In genomic region chr18:304887-305529, GRCh38 we compare ENCODE assay signal across 22 cellular contexts. TPM values are rescaled to one million over a fixed set of nuclear protein-coding genes. Genes with fewer than 3 reads are reported as not detected.
DNase-seq lines count a peak whose midpoint lies in the region; ATAC-seq, FAIRE-seq and TF ChIP-seq lines count a peak whose summit lies in the region.
"Had no signal": no experiment of that assay in that cellular context is flagged by ENCODE, and none has a peak within 500 bp of the region (broad histone marks: within the 10 kb centered on the region; RNA-seq: fewer than 3 reads in every experiment).

No MANE protein-coding gene starts in this region.

- H3K79me1 ChIP-seq in mesenchymal stem cell (replicated peaks; ENCODE audit: low read length, poor library complexity, severe bottlenecking), result no peaks in the 10 kb centered on the region

- H3K9me3 Mint-ChIP-seq in activated naive CD4-positive, alpha-beta T cell treated with anti-CD3 and anti-CD28 coated beads, Interleukin-2, amount 50 U/mL, for 72 hours, result no peaks in the 10 kb centered on the region

- FAIRE-seq in D721Med (lab: Jason Lieb, UNC), result no peak
- FAIRE-seq: HTR-8/SVneo had no signal

- BruUV-seq in HCT116 (replicated peaks; lab: Mats Ljungman, UMichigan), result no TSS peak

- H3K23ac ChIP-seq in mesenchymal stem cell (ENCODE audit: low read length in 2 of 2), result no peak overlapping the region

- no peak overlapping the region for H3K4ac ChIP-seq in mesenchymal stem cell (ENCODE audit: low read depth in 1 of 2, low read length in 2 of 2)

- no peak overlapping the region for H2BK15ac ChIP-seq in mesenchymal stem cell (ENCODE audit: low read depth, poor library complexity, severe bottlenecking)

- no peak overlapping the region for H2BK120ac ChIP-seq in mesenchymal stem cell (ENCODE audit: low read depth, low read length)

- H3K14ac ChIP-seq in mesenchymal stem cell (ENCODE audit: low read length in 2 of 2), result no peak overlapping the region

- POLR2A ChIA-PET in HCT116 (lab: Charles Lee), result no interaction called here

- CTCF ChIA-PET in HCT116 (lab: Charles Lee), result no interaction called here

- H3K9me2 ChIP-seq in HCT116 (ENCODE audit: insufficient read depth), result no peaks in the 10 kb centered on the region

- H3K27ac ChIP-seq in HCT116 (ENCODE audit: low read depth, low read length), result no peak overlapping the region
- H3K27ac ChIP-seq in mesenchymal stem cell (ENCODE audit: low read length, poor library complexity, severe bottlenecking), result no peak overlapping the region
- H3K27ac ChIP-seq: sigmoid colon, SK-N-MC, testis had no signal

- H2BK5ac ChIP-seq in mesenchymal stem cell (ENCODE audit: low read depth, low read length, poor library complexity, severe bottlenecking), result no peak overlapping the region

- no peak overlapping the region for H4K91ac ChIP-seq in mesenchymal stem cell (ENCODE audit: low read length)

- TF ChIP-seq CTCF in HCT116 (IDR thresholded peaks at IDR 0.05 in 2 of 3, conservative IDR thresholded peaks at IDR 0.05 in 1 of 3; ENCODE audit: borderline replicate concordance in 1 of 3, insufficient read depth in 1 of 3, low read depth in 2 of 3, low read length in 2 of 3), result no peak
- TF ChIP-seq CTCF in D721Med (IDR thresholded peaks at IDR 0.05; ENCODE audit: insufficient read depth, missing control alignments), result no peak

- H3K4me2 ChIP-seq in HCT116 (ENCODE audit: low read length), result no peak overlapping the region
- no peak overlapping the region for H3K4me2 ChIP-seq in mesenchymal stem cell (ENCODE audit: low read length, poor library complexity, severe bottlenecking)

- no peak overlapping the region for H3K18ac ChIP-seq in mesenchymal stem cell (ENCODE audit: low read depth in 1 of 2, low read length in 2 of 2)

- H3K27me3 ChIP-seq in HCT116 (ENCODE audit: insufficient read depth, low read length) (peaks cover 12% of the 10 kb centered on the region; the same call in 1 of the 2 replicates), mesenchymal stem cell (ENCODE audit: control insufficient read depth in 1 of 2, insufficient read depth in 1 of 2, low read length in 2 of 2) (peaks cover 9 to 15% of the 10 kb centered on the region in 2 experiments)
- H3K27me3 ChIP-seq: BE2C, sigmoid colon, testis had no signal

- DNase-seq in AG20443 (ENCODE audit: low spot score), result peak; percentile 62
- no peak for DNase-seq in HCT116 (ENCODE audit: low read depth, low spot score)
- peak; percentile 69 for DNase-seq in RPMI7951 (ENCODE audit: low read depth)
- peak; percentile 21 for DNase-seq in kidney tubule cell (ENCODE audit: low spot score)
- DNase-seq in activated naive CD4-positive, alpha-beta T cell treated with anti-CD3 and anti-CD28 coated beads, Interleukin-2, amount 50 U/mL, for 72 hours (ENCODE audit: low spot score in 2 of 2), result no peak
- no peak for DNase-seq in mesenchymal stem cell
- DNase-seq in D721Med (ENCODE audit: insufficient read length, low spot score), result no peak
- DNase-seq: activated CD4-positive, alpha-beta T cell treated with anti-CD3 and anti-CD28 coated beads, Interleukin-2, amount 50 U/mL, for 48 hours; activated T-cell treated with anti-CD3 and anti-CD28 coated beads, Interleukin-2, amount 50 U/mL, for 4 hours; BE2C; central memory CD4-positive, alpha-beta T cell; DMS153; effector CD8-positive, alpha-beta T cell; MV-4-11; NCI-H2171; sigmoid colon; stimulated activated CD4-positive, alpha-beta T cell treated with anti-CD3 and anti-CD28 coated beads, Interleukin-2, amount 100 ng/mL, for 48 hours; testis had no signal

- H3K4me1 ChIP-seq in HCT116 (ENCODE audit: control insufficient read depth in 1 of 2, insufficient read depth in 2 of 2, low read length in 2 of 2), result no peaks in the 10 kb centered on the region
- peaks cover 1% of the 10 kb centered on the region for H3K4me1 ChIP-seq in mesenchymal stem cell (ENCODE audit: control insufficient read depth, insufficient read depth, low read depth, low read length)
- H3K4me1 ChIP-seq: BE2C, sigmoid colon, testis had no signal

- H2AFZ ChIP-seq in HCT116 (ENCODE audit: low read depth, low read length, poor library complexity, severe bottlenecking) (no peak overlapping the region), mesenchymal stem cell (ENCODE audit: low read depth, low read length) (no peak overlapping the region)

- WGBS in mesenchymal stem cell, result 82% methylated on average over 8 of the region's 8 CpGs

- RAD21 ChIA-PET in HCT116 (lab: Charles Lee; ENCODE audit: low non-redundant PET in 1 of 2, low total read pairs in 2 of 2, uncharacterized antibody in 2 of 2, unreplicated experiment in 2 of 2), result no interaction called here

- H3K9me3 ChIP-seq in HCT116 (ENCODE audit: control insufficient read depth in 1 of 2, insufficient read depth in 1 of 2, low read depth in 1 of 2, low read length in 2 of 2), result no peaks in the 10 kb centered on the region
- no peaks in the 10 kb centered on the region for H3K9me3 ChIP-seq in mesenchymal stem cell (ENCODE audit: control insufficient read depth, low read length)
- H3K9me3 ChIP-seq: BE2C, sigmoid colon, testis had no signal

- TF ChIP-seq RAD21 in HCT116 (IDR thresholded peaks at IDR 0.05; ENCODE audit: low read depth), result no peak

- no peaks in the 10 kb centered on the region for H3K79me2 ChIP-seq in HCT116 (ENCODE audit: insufficient read depth, low read length)

- no peak overlapping the region for H2AK5ac ChIP-seq in mesenchymal stem cell (ENCODE audit: low read length, severe bottlenecking)

- no peak for TF ChIP-seq POLR2A in HCT116 (IDR thresholded peaks at IDR 0.05; ENCODE audit: borderline replicate concordance, extremely low read depth, insufficient read depth, insufficient read length)

- no peak overlapping the region for H3K27ac Mint-ChIP-seq in activated naive CD4-positive, alpha-beta T cell treated with anti-CD3 and anti-CD28 coated beads, Interleukin-2, amount 50 U/mL, for 72 hours

- H4K8ac ChIP-seq in mesenchymal stem cell (ENCODE audit: low read length), result no peak overlapping the region

- intact Hi-C loops in HCT116 (cut with micrococcal nuclease), result no loop called here

- H4K20me1 ChIP-seq in HCT116 (ENCODE audit: insufficient read depth), result no peaks in the 10 kb centered on the region

- ATAC-seq in HCT116 (peak; percentile 69; the same call in 1 of the 2 replicates), HG03565 (IDR thresholded peaks at IDR 0.05; ENCODE audit: unreplicated experiment) (no peak)
- ATAC-seq in activated naive CD4-positive, alpha-beta T cell treated with anti-CD3 and anti-CD28 coated beads, Interleukin-2, amount 50 U/mL, for 72 hours, result no peak
- ATAC-seq: activated T-cell treated with anti-CD3 and anti-CD28 coated beads, Interleukin-2, amount 50 U/mL, for 4 hours had no signal

- H2BK12ac ChIP-seq in mesenchymal stem cell (ENCODE audit: low read length in 2 of 2), result no peak overlapping the region

- H3K9ac ChIP-seq in HCT116 (ENCODE audit: low read length), result no peak overlapping the region
- no peak overlapping the region for H3K9ac ChIP-seq in mesenchymal stem cell (ENCODE audit: low read length)

- H3K4me3 ChIP-seq in HCT116 (replicated peaks in 1 of 2; ENCODE audit: low read depth in 1 of 2, low read length in 2 of 2) (no peak overlapping the region), mesenchymal stem cell (ENCODE audit: insufficient read depth in 1 of 2, low read depth in 1 of 2, low read length in 2 of 2) (no peak overlapping the region)
- H3K4me3 ChIP-seq: lung, sigmoid colon, SK-N-MC, testis had no signal

- H3K36me3 ChIP-seq in HCT116 (ENCODE audit: control insufficient read depth in 1 of 2, insufficient read depth in 2 of 2, low read length in 2 of 2) (no peaks in the 10 kb centered on the region), mesenchymal stem cell (ENCODE audit: control insufficient read depth in 1 of 2, insufficient read depth in 2 of 2, low read depth in 1 of 2, low read length in 2 of 2) (no peaks in the 10 kb centered on the region)
- H3K36me3 ChIP-seq: BE2C, sigmoid colon had no signal

- no peaks in the 10 kb centered on the region for H3K36me3 Mint-ChIP-seq in activated naive CD4-positive, alpha-beta T cell treated with anti-CD3 and anti-CD28 coated beads, Interleukin-2, amount 50 U/mL, for 72 hours

TF ChIP-seq in HCT116, 20 proteins besides CTCF, POLR2A, EP300 and RAD21:
- TF ChIP-seq FOSL1 (IDR thresholded peaks at IDR 0.05; ENCODE audit: low read depth) (no peak), SRF (IDR thresholded peaks at IDR 0.05; ENCODE audit: low read depth) (no peak), EZH2 (IDR thresholded peaks at IDR 0.05) (no peak), YY1 (IDR thresholded peaks at IDR 0.05; ENCODE audit: extremely low read depth, insufficient replicate concordance, low read depth, low read length) (no peak), TCF7L2 (IDR thresholded peaks at IDR 0.05; ENCODE audit: borderline replicate concordance, extremely low read depth, insufficient read depth, insufficient read length) (no peak), EGR1 (IDR thresholded peaks at IDR 0.05; ENCODE audit: low read depth) (no peak), CBX3 (IDR thresholded peaks at IDR 0.05; ENCODE audit: low read depth) (no peak), JUND (IDR thresholded peaks at IDR 0.05) (no peak)
- TF ChIP-seq, protein P1, sequence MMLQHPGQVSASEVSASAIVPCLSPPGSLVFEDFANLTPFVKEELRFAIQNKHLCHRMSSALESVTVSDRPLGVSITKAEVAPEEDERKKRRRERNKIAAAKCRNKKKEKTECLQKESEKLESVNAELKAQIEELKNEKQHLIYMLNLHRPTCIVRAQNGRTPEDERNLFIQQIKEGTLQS (IDR thresholded peaks at IDR 0.05), result no peak
- TF ChIP-seq, protein P2, sequence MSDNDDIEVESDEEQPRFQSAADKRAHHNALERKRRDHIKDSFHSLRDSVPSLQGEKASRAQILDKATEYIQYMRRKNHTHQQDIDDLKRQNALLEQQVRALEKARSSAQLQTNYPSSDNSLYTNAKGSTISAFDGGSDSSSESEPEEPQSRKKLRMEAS (IDR thresholded peaks at IDR 0.05), result no peak

RNA-seq across cellular contexts. Expression of gene THOC1, which starts 37.2 kb away (rescaled TPM):
- total RNA-seq in HCT116 (2021; ENCODE audit: unreplicated experiment), result 26.0 TPM
- polyA plus RNA-seq in HCT116 (2012), result 10.9 and 11.9 TPM in 2 replicates
- total RNA-seq in RPMI7951 (2014; rRNA removed; shearing (Covaris generic)), result 34.4 and 39.8 TPM in 2 replicates
- 100 to 1,000 TPM in 1 of 2 donors, 10 to 100 TPM in 1; 84.6 to 107 TPM for total RNA-seq in activated naive CD4-positive, alpha-beta T cell treated with anti-CD3 and anti-CD28 coated beads, Interleukin-2, amount 50 U/mL, for 72 hours
- polyA plus RNA-seq in mesenchymal stem cell (2013, experiment 1 of 2), result 11.3 TPM
- 11.3 TPM for polyA plus RNA-seq in mesenchymal stem cell (2013, experiment 2 of 2)

Comparison
In these comparisons a context has a peak if more than half of its experiments do, and no peak if none do; other contexts are left out.
1. DNase-seq: peak in AG20443 (single experiment), RPMI7951 (single experiment) and kidney tubule cell (single experiment); none in HCT116 (single experiment), activated naive CD4-positive, alpha-beta T cell treated with anti-CD3 and anti-CD28 coated beads, Interleukin-2, amount 50 U/mL, for 72 hours (0 of 2), mesenchymal stem cell (single experiment) and D721Med (single experiment).